26 cellular contexts compared by ENCODE assay signal in genomic region chr11:123523539-123523938, GRCh38.
"Had no signal": no experiment of that assay in that cellular context is flagged by ENCODE, and none has a peak within 500 bp of the region (broad histone marks: within the 10 kb centered on the region; RNA-seq: fewer than 3 reads in every experiment).

No MANE protein-coding gene starts in this region.

- H3K9ac ChIP-seq: neural progenitor cell had no signal

- FAIRE-seq: islet of Langerhans, kidney had no signal

- H3K36me3 ChIP-seq: lower lobe of right lung, neural progenitor cell, neutrophil, right atrium auricular region, right lobe of liver, tibial nerve, uterus had no signal

- H2AFZ ChIP-seq: neural progenitor cell had no signal

- H3K27ac ChIP-seq: lower lobe of right lung, neural progenitor cell, neutrophil, right atrium auricular region, right lobe of liver, uterus had no signal

- ATAC-seq: lower lobe of right lung; natural killer cell; right lobe of liver; stimulated activated memory B cell treated with anti-CD40 and anti-IgM and Interleukin-4, amounts not matched to agents 10 μg/mL and 1 μg/mL and 100 μg/mL, for 72 hours; stimulated activated naive CD8-positive, alpha-beta T cell treated with anti-CD3 and anti-CD28 coated beads, Interleukin-15, amount 100 ng/mL, for 72 hours had no signal

- H3K9me3 ChIP-seq: neutrophil, right atrium auricular region, right lobe of liver, tibial nerve, uterus had no signal

- H3K4me3 ChIP-seq: lower lobe of right lung, neural progenitor cell, right atrium auricular region, right lobe of liver, smooth muscle cell, tibial nerve, uterus had no signal

- DNase-seq: hypothalamus; immature natural killer cell; kidney; lower lobe of right lung; mammary epithelial cell; mesenchymal stem cell; naive B cell; natural killer cell; nephron progenitor cell; occipital lobe; right lobe of liver; stimulated activated CD4-positive, alpha-beta T cell treated with anti-CD3 and anti-CD28 coated beads, Interleukin-1b, Interleukin-23, amount 100 ng/mL, for 48 hours; stimulated activated CD4-positive, alpha-beta T cell treated with anti-CD3 and anti-CD28 coated beads, Interleukin-2, amount 100 ng/mL, for 48 hours; stimulated activated CD4-positive, alpha-beta T cell treated with anti-CD3 and anti-CD28 coated beads, Interleukin-4, amount 100 ng/mL, for 4 hours; stimulated activated CD8-positive, alpha-beta memory T cell treated with anti-CD3 and anti-CD28 coated beads, Interleukin-4, amount 100 ng/mL, for 48 hours; stimulated activated naive CD4-positive, alpha-beta T cell treated with Interleukin-2 at 50 U/mL for 16 hours; stimulated activated naive CD8-positive, alpha-beta T cell treated with anti-CD3 and anti-CD28 coated beads, Interleukin-15, amount 100 ng/mL, for 72 hours; substantia nigra; uterus had no signal

- H3K4me1 ChIP-seq: lower lobe of right lung, right lobe of liver, uterus had no signal

- H3K27me3 ChIP-seq: neural progenitor cell, neutrophil, right atrium auricular region, right lobe of liver, tibial nerve, uterus had no signal

- H3K4me2 ChIP-seq: neural progenitor cell, smooth muscle cell had no signal
